Comparison of ENCODE assay signal across 1 cellular context in the genomic region with DNA sequence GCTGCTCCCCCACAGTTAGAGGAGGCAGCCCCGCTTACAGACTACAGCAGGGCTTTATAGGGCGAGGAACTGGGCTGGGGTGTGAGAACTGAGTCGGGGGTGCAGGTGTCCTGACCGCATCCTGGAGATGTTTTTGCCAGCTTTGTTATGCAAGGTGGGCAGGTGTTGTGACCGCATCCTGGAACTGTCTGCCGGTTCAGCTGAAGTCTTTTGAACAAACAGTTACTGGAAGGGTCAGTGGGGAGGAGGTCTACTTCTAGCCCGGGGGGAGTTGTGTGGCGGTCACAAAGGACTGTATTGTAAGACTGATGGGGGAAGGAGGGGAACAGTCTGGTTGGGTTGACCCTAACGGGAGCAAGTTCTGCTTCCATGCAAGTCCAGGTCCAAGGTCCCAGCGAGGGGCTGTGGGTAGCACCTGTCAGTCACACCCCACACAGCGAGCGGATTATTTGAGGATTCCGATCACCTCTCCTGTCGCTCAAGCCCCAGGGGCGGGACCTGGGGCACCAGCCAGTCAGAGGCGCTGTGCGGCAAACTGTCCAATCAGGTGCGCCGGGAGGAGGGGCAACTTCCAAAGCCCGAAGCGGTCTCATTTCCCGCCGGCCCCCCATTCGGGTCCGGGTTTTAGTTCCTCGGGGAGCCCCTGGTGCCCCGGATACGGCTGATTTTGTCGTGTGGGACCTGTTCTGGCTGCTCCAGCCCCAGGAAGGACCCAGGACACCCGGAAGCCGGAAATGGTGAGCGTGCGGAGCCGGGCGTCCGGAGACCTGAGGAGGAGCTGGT.
A peak's percentile ranks its signal among the peaks of the same experiment; 100 is the strongest.
TF ChIP-seq lines count a peak whose summit lies in the region.

A gene (plus strand): TSS at position 610 of the 783 bp plus-strand sequence. CDS start 125 bp downstream, at position 735.

TF ChIP-seq in GM12878, 131 proteins besides CTCF, POLR2A, EP300 and RAD21 (continued from another document and continues in another):
- TF ChIP-seq, protein P1, sequence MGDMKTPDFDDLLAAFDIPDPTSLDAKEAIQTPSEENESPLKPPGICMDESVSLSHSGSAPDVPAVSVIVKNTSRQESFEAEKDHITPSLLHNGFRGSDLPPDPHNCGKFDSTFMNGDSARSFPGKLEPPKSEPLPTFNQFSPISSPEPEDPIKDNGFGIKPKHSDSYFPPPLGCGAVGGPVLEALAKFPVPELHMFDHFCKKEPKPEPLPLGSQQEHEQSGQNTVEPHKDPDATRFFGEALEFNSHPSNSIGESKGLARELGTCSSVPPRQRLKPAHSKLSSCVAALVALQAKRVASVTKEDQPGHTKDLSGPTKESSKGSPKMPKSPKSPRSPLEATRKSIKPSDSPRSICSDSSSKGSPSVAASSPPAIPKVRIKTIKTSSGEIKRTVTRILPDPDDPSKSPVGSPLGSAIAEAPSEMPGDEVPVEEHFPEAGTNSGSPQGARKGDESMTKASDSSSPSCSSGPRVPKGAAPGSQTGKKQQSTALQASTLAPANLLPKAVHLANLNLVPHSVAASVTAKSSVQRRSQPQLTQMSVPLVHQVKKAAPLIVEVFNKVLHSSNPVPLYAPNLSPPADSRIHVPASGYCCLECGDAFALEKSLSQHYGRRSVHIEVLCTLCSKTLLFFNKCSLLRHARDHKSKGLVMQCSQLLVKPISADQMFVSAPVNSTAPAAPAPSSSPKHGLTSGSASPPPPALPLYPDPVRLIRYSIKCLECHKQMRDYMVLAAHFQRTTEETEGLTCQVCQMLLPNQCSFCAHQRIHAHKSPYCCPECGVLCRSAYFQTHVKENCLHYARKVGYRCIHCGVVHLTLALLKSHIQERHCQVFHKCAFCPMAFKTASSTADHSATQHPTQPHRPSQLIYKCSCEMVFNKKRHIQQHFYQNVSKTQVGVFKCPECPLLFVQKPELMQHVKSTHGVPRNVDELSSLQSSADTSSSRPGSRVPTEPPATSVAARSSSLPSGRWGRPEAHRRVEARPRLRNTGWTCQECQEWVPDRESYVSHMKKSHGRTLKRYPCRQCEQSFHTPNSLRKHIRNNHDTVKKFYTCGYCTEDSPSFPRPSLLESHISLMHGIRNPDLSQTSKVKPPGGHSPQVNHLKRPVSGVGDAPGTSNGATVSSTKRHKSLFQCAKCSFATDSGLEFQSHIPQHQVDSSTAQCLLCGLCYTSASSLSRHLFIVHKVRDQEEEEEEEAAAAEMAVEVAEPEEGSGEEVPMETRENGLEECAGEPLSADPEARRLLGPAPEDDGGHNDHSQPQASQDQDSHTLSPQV (IDR thresholded peaks at IDR 0.05): no peak
- TF ChIP-seq KAT2A (conservative IDR thresholded peaks at IDR 0.05; ENCODE audit: control insufficient read depth, low read depth, low read length): no peak
- peak; percentile 21; the same call in 1 of the 2 replicates for TF ChIP-seq SPI1 (IDR thresholded peaks at IDR 0.05; ENCODE audit: borderline replicate concordance, insufficient read depth, low read depth, low read length)
- TF ChIP-seq YBX1 (IDR thresholded peaks at IDR 0.05): no peak
- peak; percentile 95 for TF ChIP-seq ATF7 (IDR thresholded peaks at IDR 0.05; ENCODE audit: low read depth)
- TF ChIP-seq, protein P2, sequence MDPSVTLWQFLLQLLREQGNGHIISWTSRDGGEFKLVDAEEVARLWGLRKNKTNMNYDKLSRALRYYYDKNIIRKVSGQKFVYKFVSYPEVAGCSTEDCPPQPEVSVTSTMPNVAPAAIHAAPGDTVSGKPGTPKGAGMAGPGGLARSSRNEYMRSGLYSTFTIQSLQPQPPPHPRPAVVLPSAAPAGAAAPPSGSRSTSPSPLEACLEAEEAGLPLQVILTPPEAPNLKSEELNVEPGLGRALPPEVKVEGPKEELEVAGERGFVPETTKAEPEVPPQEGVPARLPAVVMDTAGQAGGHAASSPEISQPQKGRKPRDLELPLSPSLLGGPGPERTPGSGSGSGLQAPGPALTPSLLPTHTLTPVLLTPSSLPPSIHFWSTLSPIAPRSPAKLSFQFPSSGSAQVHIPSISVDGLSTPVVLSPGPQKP (IDR thresholded peaks at IDR 0.05; ENCODE audit: low read depth, low read length): no peak
- TF ChIP-seq YY1 (IDR thresholded peaks at IDR 0.05; ENCODE audit: low read depth, low read length): peak; percentile 73
- TF ChIP-seq SMC3 (IDR thresholded peaks at IDR 0.05; ENCODE audit: borderline replicate concordance, low read length): no peak
- TF ChIP-seq, protein P3, sequence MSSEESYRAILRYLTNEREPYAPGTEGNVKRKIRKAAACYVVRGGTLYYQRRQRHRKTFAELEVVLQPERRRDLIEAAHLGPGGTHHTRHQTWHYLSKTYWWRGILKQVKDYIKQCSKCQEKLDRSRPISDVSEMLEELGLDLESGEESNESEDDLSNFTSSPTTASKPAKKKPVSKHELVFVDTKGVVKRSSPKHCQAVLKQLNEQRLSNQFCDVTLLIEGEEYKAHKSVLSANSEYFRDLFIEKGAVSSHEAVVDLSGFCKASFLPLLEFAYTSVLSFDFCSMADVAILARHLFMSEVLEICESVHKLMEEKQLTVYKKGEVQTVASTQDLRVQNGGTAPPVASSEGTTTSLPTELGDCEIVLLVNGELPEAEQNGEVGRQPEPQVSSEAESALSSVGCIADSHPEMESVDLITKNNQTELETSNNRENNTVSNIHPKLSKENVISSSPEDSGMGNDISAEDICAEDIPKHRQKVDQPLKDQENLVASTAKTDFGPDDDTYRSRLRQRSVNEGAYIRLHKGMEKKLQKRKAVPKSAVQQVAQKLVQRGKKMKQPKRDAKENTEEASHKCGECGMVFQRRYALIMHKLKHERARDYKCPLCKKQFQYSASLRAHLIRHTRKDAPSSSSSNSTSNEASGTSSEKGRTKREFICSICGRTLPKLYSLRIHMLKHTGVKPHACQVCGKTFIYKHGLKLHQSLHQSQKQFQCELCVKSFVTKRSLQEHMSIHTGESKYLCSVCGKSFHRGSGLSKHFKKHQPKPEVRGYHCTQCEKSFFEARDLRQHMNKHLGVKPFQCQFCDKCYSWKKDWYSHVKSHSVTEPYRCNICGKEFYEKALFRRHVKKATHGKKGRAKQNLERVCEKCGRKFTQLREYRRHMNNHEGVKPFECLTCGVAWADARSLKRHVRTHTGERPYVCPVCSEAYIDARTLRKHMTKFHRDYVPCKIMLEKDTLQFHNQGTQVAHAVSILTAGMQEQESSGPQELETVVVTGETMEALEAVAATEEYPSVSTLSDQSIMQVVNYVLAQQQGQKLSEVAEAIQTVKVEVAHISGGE (CRISPR knock-in tag; IDR thresholded peaks at IDR 0.05): peak; percentile 70
- TF ChIP-seq PAX8 (IDR thresholded peaks at IDR 0.05): no peak
- TF ChIP-seq RUNX3 (IDR thresholded peaks at IDR 0.05; ENCODE audit: low read length): peak; percentile 94
- TF ChIP-seq TARDBP (IDR thresholded peaks at IDR 0.05; ENCODE audit: borderline replicate concordance): no peak
- no peak for TF ChIP-seq BCL11A (IDR thresholded peaks at IDR 0.05; ENCODE audit: low read depth, low read length)
- TF ChIP-seq RCOR1 (conservative IDR thresholded peaks at IDR 0.05; ENCODE audit: low read depth, low read length): no peak
- TF ChIP-seq, protein P4, sequence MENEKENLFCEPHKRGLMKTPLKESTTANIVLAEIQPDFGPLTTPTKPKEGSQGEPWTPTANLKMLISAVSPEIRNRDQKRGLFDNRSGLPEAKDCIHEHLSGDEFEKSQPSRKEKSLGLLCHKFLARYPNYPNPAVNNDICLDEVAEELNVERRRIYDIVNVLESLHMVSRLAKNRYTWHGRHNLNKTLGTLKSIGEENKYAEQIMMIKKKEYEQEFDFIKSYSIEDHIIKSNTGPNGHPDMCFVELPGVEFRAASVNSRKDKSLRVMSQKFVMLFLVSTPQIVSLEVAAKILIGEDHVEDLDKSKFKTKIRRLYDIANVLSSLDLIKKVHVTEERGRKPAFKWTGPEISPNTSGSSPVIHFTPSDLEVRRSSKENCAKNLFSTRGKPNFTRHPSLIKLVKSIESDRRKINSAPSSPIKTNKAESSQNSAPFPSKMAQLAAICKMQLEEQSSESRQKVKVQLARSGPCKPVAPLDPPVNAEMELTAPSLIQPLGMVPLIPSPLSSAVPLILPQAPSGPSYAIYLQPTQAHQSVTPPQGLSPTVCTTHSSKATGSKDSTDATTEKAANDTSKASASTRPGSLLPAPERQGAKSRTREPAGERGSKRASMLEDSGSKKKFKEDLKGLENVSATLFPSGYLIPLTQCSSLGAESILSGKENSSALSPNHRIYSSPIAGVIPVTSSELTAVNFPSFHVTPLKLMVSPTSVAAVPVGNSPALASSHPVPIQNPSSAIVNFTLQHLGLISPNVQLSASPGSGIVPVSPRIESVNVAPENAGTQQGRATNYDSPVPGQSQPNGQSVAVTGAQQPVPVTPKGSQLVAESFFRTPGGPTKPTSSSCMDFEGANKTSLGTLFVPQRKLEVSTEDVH (IDR thresholded peaks at IDR 0.05; ENCODE audit: low read depth, partially characterized antibody): peak; percentile 60
- TF ChIP-seq, protein P5, sequence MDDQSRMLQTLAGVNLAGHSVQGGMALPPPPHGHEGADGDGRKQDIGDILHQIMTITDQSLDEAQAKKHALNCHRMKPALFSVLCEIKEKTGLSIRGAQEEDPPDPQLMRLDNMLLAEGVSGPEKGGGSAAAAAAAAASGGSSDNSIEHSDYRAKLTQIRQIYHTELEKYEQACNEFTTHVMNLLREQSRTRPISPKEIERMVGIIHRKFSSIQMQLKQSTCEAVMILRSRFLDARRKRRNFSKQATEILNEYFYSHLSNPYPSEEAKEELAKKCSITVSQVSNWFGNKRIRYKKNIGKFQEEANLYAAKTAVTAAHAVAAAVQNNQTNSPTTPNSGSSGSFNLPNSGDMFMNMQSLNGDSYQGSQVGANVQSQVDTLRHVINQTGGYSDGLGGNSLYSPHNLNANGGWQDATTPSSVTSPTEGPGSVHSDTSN (IDR thresholded peaks at IDR 0.05; ENCODE audit: insufficient replicate concordance, low read depth, low read length): peak; percentile 97
- TF ChIP-seq HCFC1 (IDR thresholded peaks at IDR 0.05; ENCODE audit: low read length): no peak
- peak; percentile 97 for TF ChIP-seq TCF12 (IDR thresholded peaks at IDR 0.05; ENCODE audit: low read depth, low read length)
- TF ChIP-seq, protein P6, sequence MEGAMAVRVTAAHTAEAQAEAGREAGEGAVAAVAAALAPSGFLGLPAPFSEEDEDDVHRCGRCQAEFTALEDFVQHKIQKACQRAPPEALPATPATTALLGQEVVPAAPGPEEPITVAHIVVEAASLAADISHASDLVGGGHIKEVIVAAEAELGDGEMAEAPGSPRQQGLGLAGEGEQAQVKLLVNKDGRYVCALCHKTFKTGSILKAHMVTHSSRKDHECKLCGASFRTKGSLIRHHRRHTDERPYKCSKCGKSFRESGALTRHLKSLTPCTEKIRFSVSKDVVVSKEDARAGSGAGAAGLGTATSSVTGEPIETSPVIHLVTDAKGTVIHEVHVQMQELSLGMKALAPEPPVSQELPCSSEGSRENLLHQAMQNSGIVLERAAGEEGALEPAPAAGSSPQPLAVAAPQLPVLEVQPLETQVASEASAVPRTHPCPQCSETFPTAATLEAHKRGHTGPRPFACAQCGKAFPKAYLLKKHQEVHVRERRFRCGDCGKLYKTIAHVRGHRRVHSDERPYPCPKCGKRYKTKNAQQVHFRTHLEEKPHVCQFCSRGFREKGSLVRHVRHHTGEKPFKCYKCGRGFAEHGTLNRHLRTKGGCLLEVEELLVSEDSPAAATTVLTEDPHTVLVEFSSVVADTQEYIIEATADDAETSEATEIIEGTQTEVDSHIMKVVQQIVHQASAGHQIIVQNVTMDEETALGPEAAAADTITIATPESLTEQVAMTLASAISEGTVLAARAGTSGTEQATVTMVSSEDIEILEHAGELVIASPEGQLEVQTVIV (IDR thresholded peaks at IDR 0.05; ENCODE audit: borderline replicate concordance, partially characterized antibody): peak; percentile 70
- TF ChIP-seq STAT3 (IDR thresholded peaks at IDR 0.05; ENCODE audit: low read depth, low read length): no peak
- TF ChIP-seq FOXK2 (IDR thresholded peaks at IDR 0.05): peak; percentile 91
- TF ChIP-seq POLR2AphosphoS5 (IDR thresholded peaks at IDR 0.05; ENCODE audit: low read length): peak; percentile 87
- no peak for TF ChIP-seq POLR2AphosphoS2 (IDR thresholded peaks at IDR 0.05; ENCODE audit: low read depth, low read length)
- TF ChIP-seq JUND (IDR thresholded peaks at IDR 0.05; ENCODE audit: low read depth, low read length): peak; percentile 73; the same call in 1 of the 2 replicates
- TF ChIP-seq, protein P7, sequence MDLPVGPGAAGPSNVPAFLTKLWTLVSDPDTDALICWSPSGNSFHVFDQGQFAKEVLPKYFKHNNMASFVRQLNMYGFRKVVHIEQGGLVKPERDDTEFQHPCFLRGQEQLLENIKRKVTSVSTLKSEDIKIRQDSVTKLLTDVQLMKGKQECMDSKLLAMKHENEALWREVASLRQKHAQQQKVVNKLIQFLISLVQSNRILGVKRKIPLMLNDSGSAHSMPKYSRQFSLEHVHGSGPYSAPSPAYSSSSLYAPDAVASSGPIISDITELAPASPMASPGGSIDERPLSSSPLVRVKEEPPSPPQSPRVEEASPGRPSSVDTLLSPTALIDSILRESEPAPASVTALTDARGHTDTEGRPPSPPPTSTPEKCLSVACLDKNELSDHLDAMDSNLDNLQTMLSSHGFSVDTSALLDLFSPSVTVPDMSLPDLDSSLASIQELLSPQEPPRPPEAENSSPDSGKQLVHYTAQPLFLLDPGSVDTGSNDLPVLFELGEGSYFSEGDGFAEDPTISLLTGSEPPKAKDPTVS (IDR thresholded peaks at IDR 0.05; ENCODE audit: low read depth, low read length): no peak
- TF ChIP-seq, protein P8, sequence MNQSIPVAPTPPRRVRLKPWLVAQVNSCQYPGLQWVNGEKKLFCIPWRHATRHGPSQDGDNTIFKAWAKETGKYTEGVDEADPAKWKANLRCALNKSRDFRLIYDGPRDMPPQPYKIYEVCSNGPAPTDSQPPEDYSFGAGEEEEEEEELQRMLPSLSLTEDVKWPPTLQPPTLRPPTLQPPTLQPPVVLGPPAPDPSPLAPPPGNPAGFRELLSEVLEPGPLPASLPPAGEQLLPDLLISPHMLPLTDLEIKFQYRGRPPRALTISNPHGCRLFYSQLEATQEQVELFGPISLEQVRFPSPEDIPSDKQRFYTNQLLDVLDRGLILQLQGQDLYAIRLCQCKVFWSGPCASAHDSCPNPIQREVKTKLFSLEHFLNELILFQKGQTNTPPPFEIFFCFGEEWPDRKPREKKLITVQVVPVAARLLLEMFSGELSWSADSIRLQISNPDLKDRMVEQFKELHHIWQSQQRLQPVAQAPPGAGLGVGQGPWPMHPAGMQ (IDR thresholded peaks at IDR 0.05; ENCODE audit: borderline replicate concordance): no peak
- peak in 1 of 2 experiments; percentile 52; a peak in 1 of 4 replicates for TF ChIP-seq SRF (IDR thresholded peaks at IDR 0.05; ENCODE audit: low read depth in 2 of 2, low read length in 2 of 2)
- peak; percentile 95 for TF ChIP-seq KLF5 (IDR thresholded peaks at IDR 0.05; ENCODE audit: partially characterized antibody)
- peak; percentile 46; the same call in 1 of the 2 replicates for TF ChIP-seq BACH1 (IDR thresholded peaks at IDR 0.05; ENCODE audit: borderline replicate concordance)
- TF ChIP-seq SMARCA5 (IDR thresholded peaks at IDR 0.05): no peak
- TF ChIP-seq CBX3 (IDR thresholded peaks at IDR 0.05; ENCODE audit: borderline replicate concordance, low read depth): no peak
- no peak for TF ChIP-seq STAT1 (conservative IDR thresholded peaks at IDR 0.05)
